Comparison of ENCODE assay signal across 8 cellular contexts in genomic region chr16:87963400-87963799, GRCh38.
DNase-seq lines count a peak whose midpoint lies in the region; ATAC-seq and TF ChIP-seq lines count a peak whose summit lies in the region.

No MANE protein-coding gene starts in this region.

- H3K4me1 Mint-ChIP-seq in nephron: peaks cover 19% of the 10 kb centered on the region

- no peaks in the 10 kb centered on the region for H3K27me3 Mint-ChIP-seq in nephron (ENCODE audit: low read depth)

- no peaks in the 10 kb centered on the region for H3K9me3 Mint-ChIP-seq in nephron

- ATAC-seq in HG02571 (IDR thresholded peaks at IDR 0.05; ENCODE audit: unreplicated experiment) (no peak), HG02763 (IDR thresholded peaks at IDR 0.05; ENCODE audit: unreplicated experiment) (no peak), GM21367 (IDR thresholded peaks at IDR 0.05; ENCODE audit: unreplicated experiment) (no peak)

- DNase-seq in 8988T (peak; percentile 91), T-helper 1 cell (peak in 3 of 5 donors; percentile 30 to 81 (median 47)), astrocyte of the spinal cord (ENCODE audit: low read depth, low spot score) (peak; percentile 87), foreskin melanocyte (no peak)

- in situ Hi-C loops in astrocyte of the spinal cord (cut with HindIII; ENCODE audit: low sequenced_read_pairs): no loop called here

- H3K4me3 Mint-ChIP-seq in nephron: no peak overlapping the region

- H3K27ac Mint-ChIP-seq in nephron: peak overlapping the region; percentile 34 to 85 (median 42)

- TF ChIP-seq CTCF in astrocyte of the spinal cord (IDR thresholded peaks at IDR 0.05; ENCODE audit: low read depth, low read length): no peak
- no peak for TF ChIP-seq CTCF in nephron (IDR thresholded peaks at IDR 0.05; ENCODE audit: unreplicated experiment in 3 of 3)

- no peak overlapping the region for H3K4me3 ChIP-seq in astrocyte of the spinal cord (ENCODE audit: low read depth, low read length)

- H3K36me3 Mint-ChIP-seq in nephron (ENCODE audit: low read depth): peaks cover 7% of the 10 kb centered on the region
